Comparison of ENCODE assay signal across 19 cellular contexts in the genomic region with DNA sequence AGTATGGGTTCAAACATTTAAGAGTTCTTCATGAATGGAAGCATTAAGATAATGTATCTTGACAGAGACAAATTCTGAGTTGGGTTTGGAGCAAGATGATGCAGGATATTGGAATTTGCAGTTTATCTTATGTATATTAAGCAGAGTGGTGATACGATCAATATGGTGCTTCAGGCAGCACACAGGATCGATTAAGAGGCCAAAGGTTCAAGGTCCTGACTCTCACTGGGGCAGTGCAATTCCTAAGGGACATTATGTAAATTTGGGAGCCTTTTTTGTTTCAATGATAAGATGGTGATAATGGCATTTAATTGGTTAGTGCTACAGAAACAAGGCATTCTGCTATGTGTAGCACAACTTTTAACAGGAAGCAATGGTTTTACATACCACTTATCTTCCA.
DNase-seq lines count a peak whose midpoint lies in the region; ATAC-seq, FAIRE-seq and TF ChIP-seq lines count a peak whose summit lies in the region.
"Had no signal": no experiment of that assay in that cellular context is flagged by ENCODE, and none has a peak within 500 bp of the region (broad histone marks: within the 10 kb centered on the region; RNA-seq: fewer than 3 reads in every experiment).

No MANE protein-coding gene starts in this region.

- H3K27me3 ChIP-seq in HepG2 (ENCODE audit: control insufficient read depth in 1 of 2, insufficient read depth in 2 of 2, low read length in 2 of 2), result no peaks in the 10 kb centered on the region
- no peaks in the 10 kb centered on the region for H3K27me3 ChIP-seq in transverse colon

- TF ChIP-seq CTCF in Calu3 (IDR thresholded peaks at IDR 0.05; ENCODE audit: unreplicated experiment) (no peak), HepG2 (CRISPR knock-in tag; IDR thresholded peaks at IDR 0.05) (no peak), transverse colon (IDR thresholded peaks at IDR 0.05) (no peak)

- TF ChIP-seq EP300 in HepG2 (IDR thresholded peaks at IDR 0.05; ENCODE audit: low read depth in 2 of 2, low read length in 2 of 2), result no peak
- TF ChIP-seq EP300 in HepG2 (CRISPR knock-in tag; IDR thresholded peaks at IDR 0.05; ENCODE audit: borderline replicate concordance), result no peak
- TF ChIP-seq EP300 in transverse colon (IDR thresholded peaks at IDR 0.05; ENCODE audit: low read depth), result no peak

- H3K36me3 ChIP-seq in HepG2 (replicated peaks in 1 of 2; ENCODE audit: control insufficient read depth in 1 of 2, insufficient read depth in 2 of 2, low read length in 2 of 2) (no peaks in the 10 kb centered on the region), transverse colon (no peaks in the 10 kb centered on the region)

- peak overlapping the region; percentile 14 for H3K27ac Mint-ChIP-seq in Calu3 (ENCODE audit: unreplicated experiment)
- no peak overlapping the region for H3K27ac Mint-ChIP-seq in activated naive CD4-positive, alpha-beta T cell treated with anti-CD3 and anti-CD28 coated beads for 36 hours
- H3K27ac Mint-ChIP-seq: CD4-positive, alpha-beta T cell; H9 had no signal

- TF ChIP-seq POLR2A in HepG2 (IDR thresholded peaks at IDR 0.05; ENCODE audit: insufficient read depth in 1 of 2, low read depth in 2 of 2, low read length in 2 of 2), result no peak
- TF ChIP-seq POLR2A in transverse colon (IDR thresholded peaks at IDR 0.05), result no peak

- intact Hi-C loops in Calu3 (cut with micrococcal nuclease; ENCODE audit: unreplicated experiment) (loop anchor here (1.0 kb wide), 1 partner anchor 452 kb away; no protein-coding TSS in a partner anchor), HepG2 (cut with micrococcal nuclease; ENCODE audit: unreplicated experiment) (no loop called here), transverse colon (cut with DNase I; ENCODE audit: low total_unique reads) (no loop called here)
- intact Hi-C loops in activated naive CD4-positive, alpha-beta T cell treated with anti-CD3 and anti-CD28 coated beads for 36 hours (cut with micrococcal nuclease), result no loop called here

- H3K4me3 ChIP-seq in HepG2 (replicated peaks in 1 of 3; ENCODE audit: insufficient read depth in 1 of 3, low read depth in 2 of 3, low read length in 3 of 3) (no peak overlapping the region), transverse colon (no peak overlapping the region)
- H3K4me3 ChIP-seq: A549, K562 had no signal

- no peaks in the 10 kb centered on the region for H3K36me3 Mint-ChIP-seq in Calu3 (ENCODE audit: insufficient read depth, unreplicated experiment)
- H3K36me3 Mint-ChIP-seq in activated naive CD4-positive, alpha-beta T cell treated with anti-CD3 and anti-CD28 coated beads for 36 hours (ENCODE audit: low read depth), result no peaks in the 10 kb centered on the region

- TF ChIP-seq RAD21 in HepG2 (CRISPR knock-in tag; IDR thresholded peaks at IDR 0.05), result no peak

- no peak overlapping the region for H3K9ac ChIP-seq in HepG2 (ENCODE audit: insufficient read depth, low read depth, low read length)

- BruUV-seq in Calu3 (replicated peaks; lab: Mats Ljungman, UMichigan) (no TSS peak), HepG2 (replicated peaks; lab: Mats Ljungman, UMichigan) (no TSS peak)

- CTCF ChIA-PET in Calu3 (lab: Charles Lee) (no interaction called here), HepG2 (lab: Yijun Ruan, JAX; ENCODE audit: low intra/inter-chr PET ratio, low total read pairs) (no interaction called here)
- CTCF ChIA-PET in activated naive CD4-positive, alpha-beta T cell treated with anti-CD3 and anti-CD28 coated beads for 36 hours (lab: Charles Lee), result no interaction called here

- no peak overlapping the region for H3K4me2 ChIP-seq in HepG2 (ENCODE audit: low read depth, low read length)
- H3K4me2 ChIP-seq: A549 had no signal

- no peaks in the 10 kb centered on the region for H3K9me3 Mint-ChIP-seq in Calu3 (ENCODE audit: low read depth, unreplicated experiment)
- no peaks in the 10 kb centered on the region for H3K9me3 Mint-ChIP-seq in activated naive CD4-positive, alpha-beta T cell treated with anti-CD3 and anti-CD28 coated beads for 36 hours
- H3K9me3 Mint-ChIP-seq: H9 had no signal

- in situ Hi-C loops in HepG2 (cut with HindIII; ENCODE audit: extremely low pct_ligation_motif_present, low pct_unique_long_range_greater_than_20kb), result no loop called here
- in situ Hi-C loops in transverse colon (cut with MboI; ENCODE audit: low pct_ligation_motif_present in 1 of 4, low pct_unique_long_range_greater_than_20kb in 1 of 4, low sequenced_read_pairs in 3 of 4), result no loop called here

- no peaks in the 10 kb centered on the region for H3K79me2 ChIP-seq in HepG2 (ENCODE audit: insufficient read depth, low read length)

- H3K9me3 ChIP-seq in HepG2 (ENCODE audit: low read length) (no peaks in the 10 kb centered on the region), transverse colon (no peaks in the 10 kb centered on the region)
- H3K9me3 ChIP-seq: A549, Caco-2 had no signal

- no peaks in the 10 kb centered on the region for H3K4me1 Mint-ChIP-seq in Calu3 (ENCODE audit: low read depth, unreplicated experiment)
- no peaks in the 10 kb centered on the region for H3K4me1 Mint-ChIP-seq in activated naive CD4-positive, alpha-beta T cell treated with anti-CD3 and anti-CD28 coated beads for 36 hours (ENCODE audit: low read depth)

- no peak for DNase-seq in Calu3
- peak; percentile 8 for DNase-seq in SK-N-DZ (ENCODE audit: low spot score)
- no peak for DNase-seq in HepG2 (ENCODE audit: low spot score)
- peak; percentile 41 for DNase-seq in mucosa of gallbladder (ENCODE audit: low spot score)
- DNase-seq in transverse colon, result no peak
- DNase-seq in activated naive CD4-positive, alpha-beta T cell treated with anti-CD3 and anti-CD28 coated beads for 36 hours, result no peak
- DNase-seq: AML-193; Caco-2; CD4-positive, alpha-beta T cell; DMS79 treated with DMSO at 0.1 percent for 48 hours; GF-D8; H9; IMR-90 had no signal

- no peaks in the 10 kb centered on the region for H3K4me1 ChIP-seq in HepG2 (ENCODE audit: insufficient read depth, low read length)
- H3K4me1 ChIP-seq in transverse colon, result no peaks in the 10 kb centered on the region
- H3K4me1 ChIP-seq: A549, Caco-2 had no signal

- H3K27me3 Mint-ChIP-seq in Calu3 (ENCODE audit: unreplicated experiment), result no peaks in the 10 kb centered on the region
- H3K27me3 Mint-ChIP-seq in activated naive CD4-positive, alpha-beta T cell treated with anti-CD3 and anti-CD28 coated beads for 36 hours (ENCODE audit: low read depth), result no peaks in the 10 kb centered on the region
- H3K27me3 Mint-ChIP-seq: CD4-positive, alpha-beta T cell had no signal

- WGBS in HepG2 (ENCODE audit: low lambda C conversion rate), result 2% methylated on average over 2 of the region's 2 CpGs
- 60 to 67% methylated on average over 2 of the region's 2 CpGs for WGBS in transverse colon (ENCODE audit: low coverage in 1 of 2), 2 donors

- no peak overlapping the region for H3K27ac ChIP-seq in HepG2 (ENCODE audit: extremely low read length, insufficient read depth, low read length)
- H3K27ac ChIP-seq in transverse colon, result no peak overlapping the region
- H3K27ac ChIP-seq: 22Rv1, A549, C4-2B had no signal

- H3K4me3 Mint-ChIP-seq in Calu3 (ENCODE audit: low read depth, unreplicated experiment), result no peak overlapping the region
- no peak overlapping the region for H3K4me3 Mint-ChIP-seq in activated naive CD4-positive, alpha-beta T cell treated with anti-CD3 and anti-CD28 coated beads for 36 hours
- H3K4me3 Mint-ChIP-seq: CD4-positive, alpha-beta T cell; H9 had no signal

- POLR2A ChIA-PET in HepG2 (lab: Yijun Ruan, JAX), result no interaction called here

- peak; percentile 50; the same call in 2 of the 3 replicates for ATAC-seq in HepG2
- ATAC-seq in GM19035 (IDR thresholded peaks at IDR 0.05; ENCODE audit: unreplicated experiment), result no peak
- ATAC-seq: A549, K562 had no signal

- H2AFZ ChIP-seq in HepG2 (ENCODE audit: low read length), result no peak overlapping the region

- FAIRE-seq in HepG2 (lab: Jason Lieb, UNC), result no peak
- FAIRE-seq: A549, H1, K562 had no signal

- H4K20me1 ChIP-seq in HepG2 (ENCODE audit: insufficient read depth, low read length), result no peaks in the 10 kb centered on the region

TF ChIP-seq in HepG2, 621 proteins besides CTCF, POLR2A, EP300 and RAD21 (continues in another document):
- TF ChIP-seq NR2F2 (IDR thresholded peaks at IDR 0.05; ENCODE audit: borderline replicate concordance, low read depth) (0 out of 2 replicates have a peak, but pooled peaks have one; percentile 29), NR2F6 (IDR thresholded peaks at IDR 0.05) (peak; percentile 48; the same call in 1 of the 2 replicates), NR2F6 (CRISPR knock-in tag; IDR thresholded peaks at IDR 0.05) (peak; percentile 36; the same call in 1 of the 2 replicates), ZFP1 (CRISPR knock-in tag; IDR thresholded peaks at IDR 0.05) (no peak), NR2F1 (CRISPR knock-in tag; IDR thresholded peaks at IDR 0.05) (0 out of 4 replicates have a peak, but pooled peaks of 1 of the 2 experiments have one; percentile 30), PLRG1 (conservative IDR thresholded peaks at IDR 0.05) (no peak), MED13 (CRISPR knock-in tag; IDR thresholded peaks at IDR 0.05) (no peak), SOX6 (IDR thresholded peaks at IDR 0.05) (no peak), SOX6 (CRISPR knock-in tag; IDR thresholded peaks at IDR 0.05) (no peak)

Comparison
In these comparisons a context has a peak if more than half of its experiments do, and no peak if none do; other contexts are left out.
1. DNase-seq: peak in SK-N-DZ (single experiment) and mucosa of gallbladder (single experiment); none in Calu3 (single experiment), HepG2 (single experiment), transverse colon (single experiment) and activated naive CD4-positive, alpha-beta T cell treated with anti-CD3 and anti-CD28 coated beads for 36 hours (single experiment).